8 cellular contexts compared by ENCODE assay signal in genomic region chr12:92030618-92031017, GRCh38.
A peak's percentile ranks its signal among the peaks of the same experiment; 100 is the strongest.
DNase-seq lines count a peak whose midpoint lies in the region; ATAC-seq and TF ChIP-seq lines count a peak whose summit lies in the region.

No MANE protein-coding gene starts in this region.

- H3K27me3 ChIP-seq in OCI-LY1 (ENCODE audit: insufficient read depth, low read length): no peaks in the 10 kb centered on the region
- H3K27me3 ChIP-seq in brain microvascular endothelial cell (replicated peaks): no peaks in the 10 kb centered on the region
- H3K27me3 ChIP-seq in naive thymus-derived CD4-positive, alpha-beta T cell (ENCODE audit: control insufficient read depth in 2 of 2, insufficient read depth in 2 of 2, low read length in 2 of 2): no peaks in the 10 kb centered on the region
- H3K27me3 ChIP-seq in A673 (replicated peaks; ENCODE audit: insufficient read depth, low read depth, low read length, poor library complexity): no peaks in the 10 kb centered on the region

- in situ Hi-C loops in brain microvascular endothelial cell (cut with HindIII; ENCODE audit: low pct_ligation_motif_present, low sequenced_read_pairs): no loop called here

- peaks cover 0 to 25% (median 3%) of the 10 kb centered on the region in 5 donors for H3K36me3 Mint-ChIP-seq in naive thymus-derived CD4-positive, alpha-beta T cell

- no peaks in the 10 kb centered on the region for H3F3A ChIP-seq in OCI-LY1 (ENCODE audit: insufficient read depth, low read length)

- peak; percentile 43 for DNase-seq in GM12864 (ENCODE audit: low read depth)
- peak; percentile 61 for DNase-seq in brain microvascular endothelial cell
- peak; percentile 14 to 92 (median 88) for DNase-seq in naive thymus-derived CD4-positive, alpha-beta T cell
- DNase-seq in A673 (ENCODE audit: low spot score): no peak
- no peak for DNase-seq in NCI-H2029 treated with DMSO at 0.1 percent for 48 hours (lab: John Stamatoyannopoulos, UW)
- no peak for DNase-seq in GM19240 (ENCODE audit: insufficient read length, low spot score)

- TF ChIP-seq CTCF in GM12864 (IDR thresholded peaks at IDR 0.05; ENCODE audit: low read depth, low read length, missing control alignments): no peak
- no peak for TF ChIP-seq CTCF in OCI-LY1 (IDR thresholded peaks at IDR 0.05; ENCODE audit: low read length)
- TF ChIP-seq CTCF in brain microvascular endothelial cell (IDR thresholded peaks at IDR 0.05; ENCODE audit: low read depth, low read length, missing control alignments): no peak
- no peak for TF ChIP-seq CTCF in A673 (conservative IDR thresholded peaks at IDR 0.05; ENCODE audit: low read depth, low read length)

- peaks cover 0 to 9% (median 0%) of the 10 kb centered on the region in 11 donors for H3K9me3 Mint-ChIP-seq in naive thymus-derived CD4-positive, alpha-beta T cell

- H2AFZ ChIP-seq in OCI-LY1 (ENCODE audit: low read length): no peak overlapping the region

- H3K36me3 ChIP-seq in OCI-LY1 (ENCODE audit: insufficient read depth, low read length): no peaks in the 10 kb centered on the region
- H3K36me3 ChIP-seq in brain microvascular endothelial cell (replicated peaks): no peaks in the 10 kb centered on the region
- no peaks in the 10 kb centered on the region for H3K36me3 ChIP-seq in naive thymus-derived CD4-positive, alpha-beta T cell (ENCODE audit: control insufficient read depth in 2 of 3, insufficient read depth in 3 of 3, low read length in 3 of 3)
- no peaks in the 10 kb centered on the region for H3K36me3 ChIP-seq in A673 (ENCODE audit: insufficient read depth, low read length, poor library complexity, severe bottlenecking)

- H3K4me3 Mint-ChIP-seq in naive thymus-derived CD4-positive, alpha-beta T cell: peak overlapping the region; percentile 74 to 88 (median 80)

- no peaks in the 10 kb centered on the region for H3K27me3 Mint-ChIP-seq in naive thymus-derived CD4-positive, alpha-beta T cell

- H4K20me1 ChIP-seq in OCI-LY1 (ENCODE audit: insufficient read depth, low read length): no peaks in the 10 kb centered on the region

- no peak overlapping the region for H3K4me3 ChIP-seq in GM12864 (ENCODE audit: low read depth, low read length)
- no peak overlapping the region for H3K4me3 ChIP-seq in OCI-LY1 (ENCODE audit: low read depth, low read length, poor library complexity, severe bottlenecking)
- H3K4me3 ChIP-seq in brain microvascular endothelial cell (ENCODE audit: low read depth, low read length): no peak overlapping the region
- H3K4me3 ChIP-seq in naive thymus-derived CD4-positive, alpha-beta T cell (ENCODE audit: low read length): peak overlapping the region; percentile 2
- H3K4me3 ChIP-seq in A673 (ENCODE audit: low read depth, low read length, poor library complexity, severe bottlenecking): no peak overlapping the region

- no peak overlapping the region for H3K9ac ChIP-seq in OCI-LY1 (ENCODE audit: low read length)

- peak overlapping the region; percentile 92 to 99 (median 97) for H3K27ac Mint-ChIP-seq in naive thymus-derived CD4-positive, alpha-beta T cell

- peaks cover 52 to 100% (median 95%) of the 10 kb centered on the region in 7 donors for H3K4me1 Mint-ChIP-seq in naive thymus-derived CD4-positive, alpha-beta T cell

- peak overlapping the region; percentile 51 for H3K27ac ChIP-seq in OCI-LY1 (ENCODE audit: low read depth, low read length, poor library complexity, severe bottlenecking)
- H3K27ac ChIP-seq in brain microvascular endothelial cell: no peak overlapping the region
- H3K27ac ChIP-seq in naive thymus-derived CD4-positive, alpha-beta T cell (ENCODE audit: low read depth, low read length): peak overlapping the region; percentile 68
- H3K27ac ChIP-seq in A673 (ENCODE audit: low read depth, low read length, poor library complexity, severe bottlenecking): no peak overlapping the region

- no peaks in the 10 kb centered on the region for H3K9me2 ChIP-seq in OCI-LY1 (ENCODE audit: low read depth, low read length)

- no peaks in the 10 kb centered on the region for H3K79me2 ChIP-seq in OCI-LY1 (ENCODE audit: insufficient read depth, low read length)

- H3K4me2 ChIP-seq in OCI-LY1 (ENCODE audit: low read length): peak overlapping the region; percentile 6; the same call in 1 of the 2 replicates

- H3K4me1 ChIP-seq in OCI-LY1 (ENCODE audit: insufficient read depth, low read length, severe bottlenecking) (peaks cover 23% of the 10 kb centered on the region), A673 (ENCODE audit: insufficient read depth, low read length, poor library complexity, severe bottlenecking) (peaks cover 18% of the 10 kb centered on the region)
- H3K4me1 ChIP-seq in naive thymus-derived CD4-positive, alpha-beta T cell (ENCODE audit: control insufficient read depth in 2 of 2, insufficient read depth in 2 of 2, low read length in 2 of 2): peaks cover 75 to 80% of the 10 kb centered on the region in 2 donors

- POLR2A ChIA-PET in naive thymus-derived CD4-positive, alpha-beta T cell (lab: Charles Lee): interaction anchor here (0.6 to 15.9 kb wide), 36 partner anchors 9 to 649 kb away, joined by 3 to 377 read pairs (median 4); partner anchors contain the start of gene BTG1
- POLR2A ChIA-PET in A673 (lab: Charles Lee; ENCODE audit: low non-redundant PET): no interaction called here

- CTCF ChIA-PET in naive thymus-derived CD4-positive, alpha-beta T cell (lab: Charles Lee): interaction anchor here (0.6 to 2.5 kb wide), 18 partner anchors 12 to 453 kb away, joined by 3 to 23 read pairs (median 3); partner anchors contain the start of gene BTG1
- CTCF ChIA-PET in A673 (lab: Charles Lee): no interaction called here

- intact Hi-C loops in naive thymus-derived CD4-positive, alpha-beta T cell (cut with micrococcal nuclease): loop anchor here (1.0 to 10.0 kb wide), 16 partner anchors 16 to 1414 kb away; partner anchors contain the start of gene UBE2N (in 1 of the 2)
- intact Hi-C loops in A673 (cut with micrococcal nuclease; ENCODE audit: unreplicated experiment): loop anchor here (5.0 kb wide), 1 partner anchor 112 kb away; no protein-coding TSS in a partner anchor

- ATAC-seq in GM21723 (IDR thresholded peaks at IDR 0.05; ENCODE audit: unreplicated experiment): peak; percentile 68
- peak; percentile 95 for ATAC-seq in naive thymus-derived CD4-positive, alpha-beta T cell

- BruUV-seq in A673 (replicated peaks; lab: Mats Ljungman, UMichigan): no TSS peak

- H3K9me3 ChIP-seq in OCI-LY1 (ENCODE audit: low read length) (no peaks in the 10 kb centered on the region), A673 (ENCODE audit: low read depth, low read length, poor library complexity, severe bottlenecking) (no peaks in the 10 kb centered on the region)
- H3K9me3 ChIP-seq in naive thymus-derived CD4-positive, alpha-beta T cell (ENCODE audit: control insufficient read depth in 2 of 3, low read length in 3 of 3): no peaks in the 10 kb centered on the region

Comparison
In these comparisons a context has a peak if more than half of its experiments do, and no peak if none do; other contexts are left out.
1. DNase-seq: peak in GM12864 (single experiment), brain microvascular endothelial cell (single experiment) and naive thymus-derived CD4-positive, alpha-beta T cell (9 of 9); none in A673 (single experiment), NCI-H2029 treated with DMSO at 0.1 percent for 48 hours (single experiment) and GM19240 (single experiment).
2. H3K27ac ChIP-seq: peak in OCI-LY1 (single experiment) and naive thymus-derived CD4-positive, alpha-beta T cell (single experiment); none in brain microvascular endothelial cell (single experiment) and A673 (single experiment).